In the genomic region with DNA sequence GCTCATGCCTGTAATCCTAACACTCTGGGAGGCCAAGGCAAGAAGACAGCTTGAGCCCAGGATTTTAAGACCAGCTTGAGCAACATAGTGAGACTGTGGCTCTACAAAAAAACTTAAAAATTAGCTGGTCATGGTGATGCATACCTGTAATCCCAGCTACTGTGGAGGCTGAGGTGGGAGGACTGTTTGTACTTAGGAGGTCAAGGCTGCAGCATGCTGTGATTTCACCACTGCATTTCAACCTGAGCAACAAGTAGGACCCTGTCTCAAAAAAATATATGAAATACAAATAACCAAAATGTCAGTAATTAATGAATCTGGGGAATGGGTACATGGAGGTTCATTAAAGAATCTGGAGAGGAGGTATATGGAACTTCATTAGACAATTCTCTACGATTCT, we compare ENCODE assay signal across 18 cellular contexts. TPM values are rescaled to one million over a fixed set of nuclear protein-coding genes. Genes with fewer than 3 reads are reported as not detected.
DNase-seq lines count a peak whose midpoint lies in the region; ATAC-seq and TF ChIP-seq lines count a peak whose summit lies in the region.
"Had no signal": no experiment of that assay in that cellular context is flagged by ENCODE, and none has a peak within 500 bp of the region (broad histone marks: within the 10 kb centered on the region; RNA-seq: fewer than 3 reads in every experiment).

No MANE protein-coding gene starts in this region.

- H3K18ac ChIP-seq in IMR-90 (ENCODE audit: low read depth, low read length) = no peak overlapping the region

- intact Hi-C loops in activated CD4-positive, alpha-beta memory T cell treated with anti-CD3 and anti-CD28 coated beads for 36 hours (cut with micrococcal nuclease) = no loop called here
- intact Hi-C loops in IMR-90 (cut with micrococcal nuclease) (no loop called here), psoas muscle (cut with DNase I) (no loop called here)

- H2BK15ac ChIP-seq in IMR-90 (ENCODE audit: low read depth, low read length) = peak overlapping the region; percentile 4; the same call in 1 of the 3 replicates

- BruUV-seq in IMR-90 (replicated peaks; lab: Mats Ljungman, UMichigan) = no TSS peak

- H3K9me3 Mint-ChIP-seq in activated CD4-positive, alpha-beta memory T cell treated with anti-CD3 and anti-CD28 coated beads for 36 hours = peaks cover 2% of the 10 kb centered on the region
- peaks cover 2% of the 10 kb centered on the region for H3K9me3 Mint-ChIP-seq in activated CD4-positive, alpha-beta memory T cell treated with anti-CD3 and anti-CD28 coated beads, Interleukin-2, amount 10 ng/mL, durations not matched to agents 7 days and 5 days

- H4K91ac ChIP-seq in IMR-90 (ENCODE audit: insufficient read depth, low read depth, low read length) = 0 out of 2 replicates have a peak overlapping the region, but pooled peaks have one; percentile 8

- peak overlapping the region; percentile 15 to 20; a peak in 1 of 4 replicates for H4K8ac ChIP-seq in IMR-90 (ENCODE audit: low read depth in 2 of 2, low read length in 2 of 2)

- H3K27me3 ChIP-seq in IMR-90 (ENCODE audit: control insufficient read depth, insufficient read depth, low read length) = no peaks in the 10 kb centered on the region
- H3K27me3 ChIP-seq in brain microvascular endothelial cell (replicated peaks) = no peaks in the 10 kb centered on the region
- H3K27me3 ChIP-seq in psoas muscle (ENCODE audit: insufficient read depth in 3 of 3, low read length in 2 of 3) = no peaks in the 10 kb centered on the region
- H3K27me3 ChIP-seq: BLaER1 treated with 17β-estradiol and CSF1 and Interleukin-3, amounts not matched to agents 10 nM and 100 nM; body of pancreas; left lung had no signal

- ATAC-seq in IMR-90 (ENCODE audit: low read depth) (peak; percentile 38; the same call in 1 of the 2 replicates), psoas muscle (no peak)
- ATAC-seq: activated naive CD4-positive, alpha-beta T cell treated with anti-CD3 and anti-CD28 coated beads, Interleukin-2, amount 50 U/mL, for 72 hours had no signal

- H3K4ac ChIP-seq in IMR-90 (ENCODE audit: low read depth, low read length) = peak overlapping the region; percentile 24

- H4K20me1 ChIP-seq in IMR-90 (ENCODE audit: insufficient read depth, low read length) = no peaks in the 10 kb centered on the region

- H3K4me2 ChIP-seq in IMR-90 (ENCODE audit: low read depth, low read length) = no peak overlapping the region

- peak overlapping the region; percentile 82 for H3K23ac ChIP-seq in IMR-90 (ENCODE audit: low read depth, low read length)

- no peak overlapping the region for H2AK9ac ChIP-seq in IMR-90 (replicated peaks; ENCODE audit: low read depth, low read length, poor library complexity)

- DNase-seq in activated CD4-positive, alpha-beta memory T cell treated with anti-CD3 and anti-CD28 coated beads for 36 hours = no peak
- no peak for DNase-seq in activated CD4-positive, alpha-beta memory T cell treated with anti-CD3 and anti-CD28 coated beads, Interleukin-2, amount 10 ng/mL, durations not matched to agents 7 days and 5 days
- DNase-seq in IMR-90 (no peak), brain microvascular endothelial cell (no peak), psoas muscle (no peak), NCI-H1694 treated with DMSO at 0.1 percent for 48 hours (lab: John Stamatoyannopoulos, UW) (no peak), KG1 (lab: John Stamatoyannopoulos, UW) (no peak), AML-193 (lab: John Stamatoyannopoulos, UW) (no peak)
- DNase-seq: activated CD4-positive, alpha-beta T cell treated with anti-CD3 and anti-CD28 coated beads for 48 hours; body of pancreas; left lung; MM.1S; NCI-H1436; NCI-H2171; NCI-H526 treated with DMSO at 0.1 percent for 48 hours had no signal

- peaks cover 26% of the 10 kb centered on the region for H3K36me3 Mint-ChIP-seq in activated CD4-positive, alpha-beta memory T cell treated with anti-CD3 and anti-CD28 coated beads for 36 hours
- H3K36me3 Mint-ChIP-seq in activated CD4-positive, alpha-beta memory T cell treated with anti-CD3 and anti-CD28 coated beads, Interleukin-2, amount 10 ng/mL, durations not matched to agents 7 days and 5 days (ENCODE audit: low read depth) = peaks cover 34% of the 10 kb centered on the region

- peaks cover 77% of the 10 kb centered on the region for H3K4me1 Mint-ChIP-seq in activated CD4-positive, alpha-beta memory T cell treated with anti-CD3 and anti-CD28 coated beads for 36 hours (ENCODE audit: low read depth)
- H3K4me1 Mint-ChIP-seq in activated CD4-positive, alpha-beta memory T cell treated with anti-CD3 and anti-CD28 coated beads, Interleukin-2, amount 10 ng/mL, durations not matched to agents 7 days and 5 days = peaks cover 47% of the 10 kb centered on the region

- H3K56ac ChIP-seq in IMR-90 (ENCODE audit: extremely low read depth, insufficient read depth, low read length) = no peak overlapping the region

- dilution Hi-C loops in IMR-90 (cut with HindIII; ENCODE audit: low sequenced_read_pairs, unreplicated experiment) = no loop called here

- peak overlapping the region; percentile 86 for H3K14ac ChIP-seq in IMR-90 (replicated peaks; ENCODE audit: low read depth, low read length)

- peak overlapping the region; percentile 12; the same call in 1 of the 2 replicates for H2BK20ac ChIP-seq in IMR-90 (ENCODE audit: low read depth, low read length)

- no peak overlapping the region for H4K5ac ChIP-seq in IMR-90 (ENCODE audit: low read depth, low read length)

- H3K9me1 ChIP-seq in IMR-90 (ENCODE audit: insufficient read depth, low read length) = peaks cover 4% of the 10 kb centered on the region; the same call in 1 of the 2 replicates

- no peak overlapping the region for H3K4me3 Mint-ChIP-seq in activated CD4-positive, alpha-beta memory T cell treated with anti-CD3 and anti-CD28 coated beads for 36 hours
- H3K4me3 Mint-ChIP-seq in activated CD4-positive, alpha-beta memory T cell treated with anti-CD3 and anti-CD28 coated beads, Interleukin-2, amount 10 ng/mL, durations not matched to agents 7 days and 5 days = no peak overlapping the region

- TF ChIP-seq RAD21 in IMR-90 (IDR thresholded peaks at IDR 0.05; ENCODE audit: low read length) = no peak

- peak overlapping the region; percentile 43; the same call in 1 of the 2 replicates for H3K27ac ChIP-seq in IMR-90 (ENCODE audit: insufficient read depth, low read length)
- H3K27ac ChIP-seq in brain microvascular endothelial cell = peak overlapping the region; percentile 43
- peak overlapping the region; percentile 8 for H3K27ac ChIP-seq in psoas muscle
- H3K27ac ChIP-seq: BLaER1 treated with 17β-estradiol and CSF1 and Interleukin-3, amounts not matched to agents 10 nM and 100 nM; body of pancreas had no signal

- no peak overlapping the region for H2AFZ ChIP-seq in IMR-90 (replicated peaks; ENCODE audit: low read length, poor library complexity)

- no peaks in the 10 kb centered on the region for H3K27me3 Mint-ChIP-seq in activated CD4-positive, alpha-beta memory T cell treated with anti-CD3 and anti-CD28 coated beads for 36 hours
- H3K27me3 Mint-ChIP-seq in activated CD4-positive, alpha-beta memory T cell treated with anti-CD3 and anti-CD28 coated beads, Interleukin-2, amount 10 ng/mL, durations not matched to agents 7 days and 5 days = no peaks in the 10 kb centered on the region

- peak overlapping the region; percentile 77 for H2BK120ac ChIP-seq in IMR-90 (ENCODE audit: low read depth, low read length)

- in situ Hi-C loops in IMR-90 (cut with MboI; ENCODE audit: low sequenced_read_pairs) = no loop called here
- in situ Hi-C loops in brain microvascular endothelial cell (cut with HindIII; ENCODE audit: low pct_ligation_motif_present, low sequenced_read_pairs) = no loop called here

- no peaks in the 10 kb centered on the region for H3K9me3 ChIP-seq in IMR-90 (ENCODE audit: control insufficient read depth, insufficient read depth, low read length)
- no peaks in the 10 kb centered on the region for H3K9me3 ChIP-seq in psoas muscle
- H3K9me3 ChIP-seq: BLaER1 treated with 17β-estradiol and CSF1 and Interleukin-3, amounts not matched to agents 10 nM and 100 nM; body of pancreas; left lung had no signal

- H3K27ac Mint-ChIP-seq in activated CD4-positive, alpha-beta memory T cell treated with anti-CD3 and anti-CD28 coated beads for 36 hours = peak overlapping the region; percentile 40
- no peak overlapping the region for H3K27ac Mint-ChIP-seq in activated CD4-positive, alpha-beta memory T cell treated with anti-CD3 and anti-CD28 coated beads, Interleukin-2, amount 10 ng/mL, durations not matched to agents 7 days and 5 days

- WGBS in IMR-90 (ENCODE audit: extremely low coverage in 2 of 2, insufficient read length in 1 of 2), 2 experiments = no CpG with 5 or more reads among the region's 1 CpG
- WGBS in psoas muscle, 3 donors = 93 to 100% (median 95%) methylated on average over 1 of the region's 1 CpG

- no peak overlapping the region for H3K4me3 ChIP-seq in IMR-90 (ENCODE audit: insufficient read depth, low read depth, low read length)
- H3K4me3 ChIP-seq in brain microvascular endothelial cell (ENCODE audit: low read depth, low read length) = no peak overlapping the region
- H3K4me3 ChIP-seq in psoas muscle = no peak overlapping the region
- H3K4me3 ChIP-seq: BLaER1 treated with 17β-estradiol and CSF1 and Interleukin-3, amounts not matched to agents 10 nM and 100 nM; body of pancreas; left lung had no signal

- peaks cover 4 to 5% of the 10 kb centered on the region in 2 experiments; a peak in 3 of 4 replicates for H3K79me1 ChIP-seq in IMR-90 (ENCODE audit: low read depth in 1 of 2, low read length in 2 of 2)

- TF ChIP-seq CTCF in IMR-90 (conservative IDR thresholded peaks at IDR 0.05; ENCODE audit: low read depth, low read length) = no peak
- TF ChIP-seq CTCF in brain microvascular endothelial cell (IDR thresholded peaks at IDR 0.05; ENCODE audit: low read depth, low read length, missing control alignments) = no peak
- TF ChIP-seq CTCF in psoas muscle (IDR thresholded peaks at IDR 0.05) = no peak

- peak overlapping the region; percentile 86; the same call in 1 of the 2 replicates for H2AK5ac ChIP-seq in IMR-90 (ENCODE audit: low read depth, low read length)

- H2BK5ac ChIP-seq in IMR-90 (ENCODE audit: low read depth, low read length, poor library complexity, severe bottlenecking) = peak overlapping the region; percentile 17

- CTCF ChIA-PET in activated CD4-positive, alpha-beta memory T cell treated with anti-CD3 and anti-CD28 coated beads for 36 hours (lab: Charles Lee) = interaction anchor here (1.2 kb wide), 1 partner anchor 58 kb away, joined by 4 read pairs; a partner anchor contains a TSS
- CTCF ChIA-PET in activated CD4-positive, alpha-beta memory T cell treated with anti-CD3 and anti-CD28 coated beads, Interleukin-2, amount 10 ng/mL, durations not matched to agents 7 days and 5 days (lab: Charles Lee) = interaction anchor here (1.0 kb wide), 1 partner anchor 57 kb away, joined by 3 read pairs; no protein-coding TSS in a partner anchor
- CTCF ChIA-PET in IMR-90 (lab: Yijun Ruan, JAX) = no interaction called here

- TF ChIP-seq POLR2A in IMR-90 (IDR thresholded peaks at IDR 0.05; ENCODE audit: low read depth, low read length) = no peak

- H3K9ac ChIP-seq in IMR-90 (ENCODE audit: low read depth, low read length) = no peak overlapping the region
- H3K9ac ChIP-seq: BLaER1 treated with 17β-estradiol and CSF1 and Interleukin-3, amounts not matched to agents 10 nM and 100 nM had no signal

- H3K36me3 ChIP-seq in IMR-90 (ENCODE audit: control insufficient read depth, insufficient read depth, low read length) (no peaks in the 10 kb centered on the region), brain microvascular endothelial cell (replicated peaks) (no peaks in the 10 kb centered on the region), psoas muscle (ENCODE audit: insufficient read depth in 1 of 2, low read depth in 1 of 2) (peaks cover 4 to 38% of the 10 kb centered on the region in 2 donors)

- POLR2A ChIA-PET in activated CD4-positive, alpha-beta memory T cell treated with anti-CD3 and anti-CD28 coated beads for 36 hours (lab: Charles Lee) = interaction anchor here (1.5 to 1.7 kb wide), 2 partner anchors 10 to 14 kb away, joined by 4 read pairs; no protein-coding TSS in a partner anchor
- POLR2A ChIA-PET in activated CD4-positive, alpha-beta memory T cell treated with anti-CD3 and anti-CD28 coated beads, Interleukin-2, amount 10 ng/mL, durations not matched to agents 7 days and 5 days (lab: Charles Lee) = interaction anchor here (0.6 to 1.4 kb wide), 5 partner anchors 8 to 76 kb away, joined by 3 to 6 read pairs (median 4); no protein-coding TSS in a partner anchor
- POLR2A ChIA-PET in IMR-90 (lab: Charles Lee; ENCODE audit: unreplicated experiment) = no interaction called here

- H3K4me1 ChIP-seq in IMR-90 (ENCODE audit: control insufficient read depth, insufficient read depth, low read length) (peaks cover 3% of the 10 kb centered on the region), psoas muscle (peaks cover 75% of the 10 kb centered on the region)

RNA-seq across cellular contexts. Expression of a gene that starts 9.9 kb away (rescaled TPM):
- 100 to 1,000 TPM; 111 to 112 TPM for total RNA-seq in activated CD4-positive, alpha-beta memory T cell treated with anti-CD3 and anti-CD28 coated beads for 36 hours
- total RNA-seq in activated CD4-positive, alpha-beta memory T cell treated with anti-CD3 and anti-CD28 coated beads, Interleukin-2, amount 10 ng/mL, durations not matched to agents 7 days and 5 days = 10 to 100 TPM; 51.1 to 51.5 TPM
- total RNA-seq in IMR-90 (2012; rRNA removed) (7.0 and 10.0 TPM in 2 replicates), psoas muscle (1,000 to 10,000 TPM in 1 of 4 donors, 100 to 1,000 TPM in 2, 10 to 100 TPM in 1; 56.5 to 1,905 (median 378) TPM)
- polyA plus RNA-seq in IMR-90 (2012; rRNA removed) (5.6 and 6.8 TPM in 2 replicates), psoas muscle (100 to 1,000 TPM; 296 to 849 (median 675) TPM)
- polyA plus RNA-seq in IMR-90 (2012; cell fraction: cytosol; rRNA removed) = 1.2 and 2.7 TPM in 2 replicates
- polyA plus RNA-seq in IMR-90 (2012; cell fraction: nucleus; rRNA removed; ENCODE audit: low replicate concordance) = 0.62 and 3.4 TPM in 2 replicates

RNA-seq across cellular contexts. Expression of a gene that starts 58.0 kb away (rescaled TPM):
- total RNA-seq in activated CD4-positive, alpha-beta memory T cell treated with anti-CD3 and anti-CD28 coated beads for 36 hours = 1 to 10 TPM; 1.5 to 1.6 TPM
- 1 to 10 TPM in 1 of 2 experiments, under 1 TPM in 1; 0.40 to 1.3 TPM for total RNA-seq in activated CD4-positive, alpha-beta memory T cell treated with anti-CD3 and anti-CD28 coated beads, Interleukin-2, amount 10 ng/mL, durations not matched to agents 7 days and 5 days
- total RNA-seq in IMR-90 (2012; rRNA removed) = 0.18 and 0.28 TPM in 2 replicates
- 0.56 and 0.74 TPM in 2 replicates for polyA plus RNA-seq in IMR-90 (2012; rRNA removed)
- 0.16 and 0.30 TPM in 2 replicates for polyA plus RNA-seq in IMR-90 (2012; cell fraction: cytosol; rRNA removed)
- polyA plus RNA-seq in IMR-90 (2012; cell fraction: nucleus; rRNA removed; ENCODE audit: low replicate concordance) = 6.9 and 8.4 TPM in 2 replicates
- under 1 TPM in 3 of 4 donors, not detected in 1; 0.36 to 0.74 (median 0.58) TPM for total RNA-seq in psoas muscle
- polyA plus RNA-seq in psoas muscle = 10 to 100 TPM in 1 of 3 donors, under 1 TPM in 1, not detected in 1; 0.25 to 15.5 TPM
- total RNA-seq: G401 had no signal
